ENCODE assay signal across 15 cellular contexts in the genomic region with DNA sequence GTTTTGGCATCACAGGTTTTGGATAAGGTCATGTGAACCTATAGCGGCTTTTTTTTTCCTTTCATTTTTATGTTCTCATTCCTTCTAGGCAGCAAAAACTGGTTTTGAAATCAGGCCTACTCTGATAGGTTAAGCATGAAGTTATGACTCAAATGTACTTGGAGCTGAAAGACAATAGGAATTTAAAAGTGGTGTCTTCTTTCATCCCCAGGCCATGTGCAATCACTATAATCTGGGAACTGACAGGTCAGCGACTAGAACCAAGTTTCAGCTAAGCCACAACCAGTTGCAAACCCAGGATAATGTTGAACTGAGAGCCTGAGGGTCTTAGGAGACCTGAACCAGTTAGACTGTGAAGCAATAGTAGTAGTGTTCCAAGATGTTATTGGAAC.
DNase-seq lines count a peak whose midpoint lies in the region; FAIRE-seq and TF ChIP-seq lines count a peak whose summit lies in the region.
"Had no signal": no experiment of that assay in that cellular context is flagged by ENCODE, and none has a peak within 500 bp of the region (broad histone marks: within the 10 kb centered on the region; RNA-seq: fewer than 3 reads in every experiment).

No MANE protein-coding gene starts in this region.

- H3K27ac ChIP-seq in breast epithelium: no peak overlapping the region
- H3K27ac ChIP-seq in astrocyte (ENCODE audit: low read depth, low read length): no peak overlapping the region
- peak overlapping the region; percentile 45 for H3K27ac ChIP-seq in keratinocyte (ENCODE audit: control insufficient read depth, insufficient read depth, low read length)
- H3K27ac ChIP-seq: right lobe of liver had no signal

- H3K36me3 ChIP-seq in breast epithelium (no peaks in the 10 kb centered on the region), astrocyte (ENCODE audit: insufficient read depth, low read length) (no peaks in the 10 kb centered on the region), keratinocyte (ENCODE audit: control insufficient read depth in 2 of 2, extremely low read depth in 1 of 2, insufficient read depth in 2 of 2, low read length in 2 of 2) (peaks cover 0 to 7% of the 10 kb centered on the region in 2 experiments)
- H3K36me3 ChIP-seq: right lobe of liver, tibial nerve had no signal

- H3K4me1 ChIP-seq in breast epithelium (no peaks in the 10 kb centered on the region), astrocyte (ENCODE audit: insufficient read depth, low read length) (peaks cover 6% of the 10 kb centered on the region), keratinocyte (ENCODE audit: control insufficient read depth, extremely low read depth, insufficient read depth, low read length) (peaks cover 20% of the 10 kb centered on the region)
- H3K4me1 ChIP-seq: right lobe of liver had no signal

- TF ChIP-seq CTCF in MCF 10A (IDR thresholded peaks at IDR 0.05; ENCODE audit: unreplicated experiment) (no peak), breast epithelium (IDR thresholded peaks at IDR 0.05) (no peak), astrocyte (IDR thresholded peaks at IDR 0.05; ENCODE audit: insufficient read depth, low read depth, low read length) (no peak), keratinocyte (optimal IDR thresholded peaks at IDR 0.05 in 1 of 3, IDR thresholded peaks at IDR 0.05 in 1 of 3, conservative IDR thresholded peaks at IDR 0.05 in 1 of 3; ENCODE audit: extremely low read depth in 1 of 3, insufficient read depth in 2 of 3, low read length in 3 of 3) (no peak)

- H3K27me3 ChIP-seq in breast epithelium (no peaks in the 10 kb centered on the region), astrocyte (ENCODE audit: insufficient read depth, low read length) (no peaks in the 10 kb centered on the region), keratinocyte (ENCODE audit: control insufficient read depth, extremely low read depth, insufficient read depth, low read length) (no peaks in the 10 kb centered on the region)
- H3K27me3 ChIP-seq: right lobe of liver, tibial nerve had no signal

- H2AFZ ChIP-seq in astrocyte (ENCODE audit: low read depth, low read length) (no peak overlapping the region), keratinocyte (ENCODE audit: control insufficient read depth, low read length) (no peak overlapping the region)

- dilution Hi-C loops in keratinocyte (cut with MboI; ENCODE audit: extremely low pct_ligation_motif_present, low sequenced_read_pairs): no loop called here

- H3K27me3 Mint-ChIP-seq in MCF 10A (ENCODE audit: insufficient read depth, unreplicated experiment): no peaks in the 10 kb centered on the region
- H3K27me3 Mint-ChIP-seq in astrocyte (ENCODE audit: low read depth, unreplicated experiment): no peaks in the 10 kb centered on the region
- H3K27me3 Mint-ChIP-seq in activated CD4-positive, alpha-beta memory T cell treated with anti-CD3 and anti-CD28 coated beads, Interleukin-2, amount 10 ng/mL, durations not matched to agents 7 days and 5 days: no peaks in the 10 kb centered on the region
- H3K27me3 Mint-ChIP-seq: activated B cell treated with CpG ODN at 0.5 μM for 24 hours, brain had no signal

- H3K4me2 ChIP-seq in astrocyte (ENCODE audit: low read length) (no peak overlapping the region), keratinocyte (ENCODE audit: control insufficient read depth, extremely low read depth, insufficient read depth, low read depth, low read length) (peak overlapping the region; percentile 62)

- H3K9me3 ChIP-seq in breast epithelium (no peaks in the 10 kb centered on the region), astrocyte (ENCODE audit: insufficient read depth, low read depth, low read length) (no peaks in the 10 kb centered on the region), keratinocyte (ENCODE audit: control insufficient read depth, low read depth, low read length) (no peaks in the 10 kb centered on the region)
- H3K9me3 ChIP-seq: right lobe of liver, tibial nerve had no signal

- no TSS peak for BruUV-seq in MCF 10A (replicated peaks; lab: Mats Ljungman, UMichigan)

- H3K9ac ChIP-seq in astrocyte (ENCODE audit: low read length) (no peak overlapping the region), keratinocyte (ENCODE audit: control insufficient read depth, extremely low read depth, insufficient read depth, low read length) (no peak overlapping the region)

- peaks cover 18% of the 10 kb centered on the region for H3K4me1 Mint-ChIP-seq in MCF 10A (ENCODE audit: insufficient read depth, unreplicated experiment)
- H3K4me1 Mint-ChIP-seq in astrocyte (ENCODE audit: low read depth, unreplicated experiment): peaks cover 40% of the 10 kb centered on the region
- H3K4me1 Mint-ChIP-seq in activated CD4-positive, alpha-beta memory T cell treated with anti-CD3 and anti-CD28 coated beads, Interleukin-2, amount 10 ng/mL, durations not matched to agents 7 days and 5 days: no peaks in the 10 kb centered on the region

- H3K27ac Mint-ChIP-seq in MCF 10A (ENCODE audit: low read depth, unreplicated experiment): peak overlapping the region; percentile 54
- H3K27ac Mint-ChIP-seq in astrocyte (ENCODE audit: unreplicated experiment): no peak overlapping the region
- H3K27ac Mint-ChIP-seq in activated CD4-positive, alpha-beta memory T cell treated with anti-CD3 and anti-CD28 coated beads, Interleukin-2, amount 10 ng/mL, durations not matched to agents 7 days and 5 days: no peak overlapping the region
- H3K27ac Mint-ChIP-seq: activated B cell treated with CpG ODN at 0.5 μM for 24 hours, brain, immature natural killer cell had no signal

- POLR2A ChIA-PET in MCF 10A (lab: Yijun Ruan, JAX): interaction anchor here (0.7 to 2.4 kb wide), 12 partner anchors 9 to 438 kb away, joined by 3 to 31 read pairs (median 6); a partner anchor contains a TSS
- POLR2A ChIA-PET in activated CD4-positive, alpha-beta memory T cell treated with anti-CD3 and anti-CD28 coated beads, Interleukin-2, amount 10 ng/mL, durations not matched to agents 7 days and 5 days (lab: Charles Lee): no interaction called here

- DNase-seq in MCF 10A (ENCODE audit: unreplicated experiment): peak; percentile 94
- DNase-seq in breast epithelium (ENCODE audit: low spot score in 2 of 2): no peak
- DNase-seq in astrocyte (ENCODE audit: low read depth): peak; percentile 77
- peak; percentile 58 for DNase-seq in keratinocyte (ENCODE audit: low read depth, low spot score)
- no peak for DNase-seq in HuH-7 (ENCODE audit: low spot score)
- no peak for DNase-seq in activated CD4-positive, alpha-beta memory T cell treated with anti-CD3 and anti-CD28 coated beads, Interleukin-2, amount 10 ng/mL, durations not matched to agents 7 days and 5 days
- no peak for DNase-seq in urothelium cell line (ENCODE audit: low spot score)
- no peak for DNase-seq in SKM-1 (lab: John Stamatoyannopoulos, UW; ENCODE audit: unreplicated experiment)
- DNase-seq: activated B cell treated with CpG ODN at 0.5 μM for 24 hours, GDM1, immature natural killer cell, NCI-H1105 treated with DMSO at 0.1 percent for 48 hours, right lobe of liver had no signal

- H3K79me2 ChIP-seq in astrocyte (ENCODE audit: insufficient read depth, low read length) (peaks cover 68% of the 10 kb centered on the region), keratinocyte (ENCODE audit: control insufficient read depth, insufficient read depth, low read length) (peaks cover 67% of the 10 kb centered on the region)

- H3K36me3 Mint-ChIP-seq in MCF 10A (ENCODE audit: insufficient read depth, unreplicated experiment) (no peaks in the 10 kb centered on the region), astrocyte (ENCODE audit: low read depth, unreplicated experiment) (peaks cover 8% of the 10 kb centered on the region)
- H3K36me3 Mint-ChIP-seq in activated CD4-positive, alpha-beta memory T cell treated with anti-CD3 and anti-CD28 coated beads, Interleukin-2, amount 10 ng/mL, durations not matched to agents 7 days and 5 days (ENCODE audit: low read depth): peaks cover 6% of the 10 kb centered on the region

- H4K20me1 ChIP-seq in astrocyte (ENCODE audit: insufficient read depth, low read length): peaks cover 5% of the 10 kb centered on the region
- H4K20me1 ChIP-seq in keratinocyte (ENCODE audit: control insufficient read depth, extremely low read depth, insufficient read depth, low read length): no peaks in the 10 kb centered on the region

- H3K4me3 ChIP-seq in breast epithelium (no peak overlapping the region), astrocyte (ENCODE audit: insufficient read depth, low read depth, low read length) (no peak overlapping the region), keratinocyte (ENCODE audit: control insufficient read depth in 2 of 3, extremely low read depth in 1 of 3, insufficient read depth in 2 of 3, low read depth in 1 of 3, low read length in 3 of 3) (no peak overlapping the region)
- H3K4me3 ChIP-seq: right lobe of liver, tibial nerve had no signal

- H3K4me3 Mint-ChIP-seq in MCF 10A (ENCODE audit: unreplicated experiment): peak overlapping the region; percentile 18
- H3K4me3 Mint-ChIP-seq in astrocyte (ENCODE audit: unreplicated experiment): no peak overlapping the region
- no peak overlapping the region for H3K4me3 Mint-ChIP-seq in activated CD4-positive, alpha-beta memory T cell treated with anti-CD3 and anti-CD28 coated beads, Interleukin-2, amount 10 ng/mL, durations not matched to agents 7 days and 5 days
- H3K4me3 Mint-ChIP-seq: activated B cell treated with CpG ODN at 0.5 μM for 24 hours, brain, immature natural killer cell had no signal

- CTCF ChIA-PET in MCF 10A (lab: Yijun Ruan, JAX): interaction anchor here (0.6 to 2.8 kb wide), 7 partner anchors 11 to 455 kb away, joined by 3 to 11 read pairs (median 3); a partner anchor contains a TSS
- CTCF ChIA-PET in activated CD4-positive, alpha-beta memory T cell treated with anti-CD3 and anti-CD28 coated beads, Interleukin-2, amount 10 ng/mL, durations not matched to agents 7 days and 5 days (lab: Charles Lee): no interaction called here

- no peak for TF ChIP-seq POLR2A in breast epithelium (IDR thresholded peaks at IDR 0.05)

- FAIRE-seq in astrocyte (lab: Jason Lieb, UNC): no peak
- peak; percentile 85 for FAIRE-seq in keratinocyte (lab: Jason Lieb, UNC)
- FAIRE-seq in urothelium cell line (lab: Jason Lieb, UNC): no peak

- H3K9me3 Mint-ChIP-seq in MCF 10A (ENCODE audit: unreplicated experiment): no peaks in the 10 kb centered on the region
- H3K9me3 Mint-ChIP-seq in astrocyte (ENCODE audit: unreplicated experiment): no peaks in the 10 kb centered on the region
- no peaks in the 10 kb centered on the region for H3K9me3 Mint-ChIP-seq in activated CD4-positive, alpha-beta memory T cell treated with anti-CD3 and anti-CD28 coated beads, Interleukin-2, amount 10 ng/mL, durations not matched to agents 7 days and 5 days
- H3K9me3 Mint-ChIP-seq: activated B cell treated with CpG ODN at 0.5 μM for 24 hours, brain, immature natural killer cell had no signal

- intact Hi-C loops in MCF 10A (cut with micrococcal nuclease) (no loop called here), breast epithelium (cut with DNase I; ENCODE audit: low total_unique reads) (no loop called here)

- H3K9me1 ChIP-seq in keratinocyte (ENCODE audit: control insufficient read depth, extremely low read depth, insufficient read depth, low read length): no peaks in the 10 kb centered on the region

Comparison
In these comparisons a context has a peak if more than half of its experiments do, and no peak if none do; other contexts are left out.
1. DNase-seq: peak in MCF 10A (single experiment), astrocyte (single experiment) and keratinocyte (single experiment); none in breast epithelium (0 of 2), HuH-7 (single experiment), activated CD4-positive, alpha-beta memory T cell treated with anti-CD3 and anti-CD28 coated beads, Interleukin-2, amount 10 ng/mL, durations not matched to agents 7 days and 5 days (single experiment), urothelium cell line (single experiment) and SKM-1 (single experiment).